Comparison of ENCODE assay signal across 1 cellular context in the genomic region with DNA sequence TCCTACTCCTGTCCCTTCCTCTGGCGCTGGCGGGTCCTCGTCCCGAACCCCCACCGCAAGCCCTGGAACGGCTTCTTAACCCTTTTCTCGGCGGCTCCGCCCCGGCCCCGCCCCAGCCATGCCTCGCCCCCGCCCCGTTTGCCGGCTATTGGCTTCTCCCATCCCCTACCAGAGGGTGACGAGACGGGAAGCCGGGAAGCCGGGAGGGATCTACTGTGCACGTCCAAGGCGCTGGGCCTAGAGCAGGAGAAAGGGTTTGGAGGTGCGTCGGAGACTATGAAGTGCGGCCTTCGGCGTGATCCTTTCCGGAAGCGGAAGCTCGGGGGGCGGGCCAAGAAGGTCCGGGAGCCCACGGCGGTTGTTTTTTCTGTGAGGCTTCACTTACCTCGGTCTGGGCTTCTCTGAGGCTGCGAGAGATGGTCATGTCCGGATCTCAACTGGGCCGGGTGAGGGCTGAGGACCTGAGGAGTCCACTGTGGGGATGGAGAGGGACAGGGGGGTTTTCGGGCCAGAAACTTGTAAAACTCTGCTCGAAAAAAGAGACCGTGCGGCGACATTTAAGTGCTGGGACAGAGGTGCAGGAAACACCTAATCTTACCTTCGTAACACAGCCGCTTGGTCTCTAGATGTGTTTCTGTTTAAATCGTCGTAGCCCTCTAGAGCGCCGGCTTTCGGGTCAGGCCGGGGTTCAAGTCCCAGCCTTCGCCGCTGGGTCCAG.
TF ChIP-seq lines count a peak whose summit lies in the region.

No MANE protein-coding gene starts in this region.

TF ChIP-seq in A549, 52 proteins besides CTCF, POLR2A, EP300 and RAD21 (continued from another document):
- TF ChIP-seq KDM5A (IDR thresholded peaks at IDR 0.05) (no peak), NPAS2 (CRISPR knock-in tag; IDR thresholded peaks at IDR 0.05; ENCODE audit: borderline replicate concordance) (no peak), FOSB (CRISPR knock-in tag; IDR thresholded peaks at IDR 0.05) (no peak), TFCP2L1 (CRISPR knock-in tag; IDR thresholded peaks at IDR 0.05) (no peak), MAZ (IDR thresholded peaks at IDR 0.05; ENCODE audit: borderline replicate concordance, low read depth, low read length) (no peak), EHF (CRISPR knock-in tag; IDR thresholded peaks at IDR 0.05) (no peak), JUN (IDR thresholded peaks at IDR 0.05) (peak in 1 of 2 experiments; percentile 57; a peak in 3 of 5 replicates), CHD2 (IDR thresholded peaks at IDR 0.05; ENCODE audit: low read length, partially characterized antibody) (no peak), RARB (CRISPR knock-in tag; IDR thresholded peaks at IDR 0.05) (no peak)
- TF ChIP-seq, protein P1, sequence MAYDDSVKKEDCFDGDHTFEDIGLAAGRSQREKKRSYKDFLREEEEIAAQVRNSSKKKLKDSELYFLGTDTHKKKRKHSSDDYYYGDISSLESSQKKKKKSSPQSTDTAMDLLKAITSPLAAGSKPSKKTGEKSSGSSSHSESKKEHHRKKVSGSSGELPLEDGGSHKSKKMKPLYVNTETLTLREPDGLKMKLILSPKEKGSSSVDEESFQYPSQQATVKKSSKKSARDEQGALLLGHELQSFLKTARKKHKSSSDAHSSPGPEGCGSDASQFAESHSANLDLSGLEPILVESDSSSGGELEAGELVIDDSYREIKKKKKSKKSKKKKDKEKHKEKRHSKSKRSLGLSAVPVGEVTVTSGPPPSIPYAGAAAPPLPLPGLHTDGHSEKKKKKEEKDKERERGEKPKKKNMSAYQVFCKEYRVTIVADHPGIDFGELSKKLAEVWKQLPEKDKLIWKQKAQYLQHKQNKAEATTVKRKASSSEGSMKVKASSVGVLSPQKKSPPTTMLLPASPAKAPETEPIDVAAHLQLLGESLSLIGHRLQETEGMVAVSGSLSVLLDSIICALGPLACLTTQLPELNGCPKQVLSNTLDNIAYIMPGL (CRISPR knock-in tag; IDR thresholded peaks at IDR 0.05; ENCODE audit: borderline replicate concordance), result no peak
- TF ChIP-seq, protein P2, sequence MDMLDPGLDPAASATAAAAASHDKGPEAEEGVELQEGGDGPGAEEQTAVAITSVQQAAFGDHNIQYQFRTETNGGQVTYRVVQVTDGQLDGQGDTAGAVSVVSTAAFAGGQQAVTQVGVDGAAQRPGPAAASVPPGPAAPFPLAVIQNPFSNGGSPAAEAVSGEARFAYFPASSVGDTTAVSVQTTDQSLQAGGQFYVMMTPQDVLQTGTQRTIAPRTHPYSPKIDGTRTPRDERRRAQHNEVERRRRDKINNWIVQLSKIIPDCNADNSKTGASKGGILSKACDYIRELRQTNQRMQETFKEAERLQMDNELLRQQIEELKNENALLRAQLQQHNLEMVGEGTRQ (IDR thresholded peaks at IDR 0.05), result no peak
- TF ChIP-seq, protein P3, sequence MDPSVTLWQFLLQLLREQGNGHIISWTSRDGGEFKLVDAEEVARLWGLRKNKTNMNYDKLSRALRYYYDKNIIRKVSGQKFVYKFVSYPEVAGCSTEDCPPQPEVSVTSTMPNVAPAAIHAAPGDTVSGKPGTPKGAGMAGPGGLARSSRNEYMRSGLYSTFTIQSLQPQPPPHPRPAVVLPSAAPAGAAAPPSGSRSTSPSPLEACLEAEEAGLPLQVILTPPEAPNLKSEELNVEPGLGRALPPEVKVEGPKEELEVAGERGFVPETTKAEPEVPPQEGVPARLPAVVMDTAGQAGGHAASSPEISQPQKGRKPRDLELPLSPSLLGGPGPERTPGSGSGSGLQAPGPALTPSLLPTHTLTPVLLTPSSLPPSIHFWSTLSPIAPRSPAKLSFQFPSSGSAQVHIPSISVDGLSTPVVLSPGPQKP (IDR thresholded peaks at IDR 0.05; ENCODE audit: low read depth, low read length), result no peak
- TF ChIP-seq, protein P4, sequence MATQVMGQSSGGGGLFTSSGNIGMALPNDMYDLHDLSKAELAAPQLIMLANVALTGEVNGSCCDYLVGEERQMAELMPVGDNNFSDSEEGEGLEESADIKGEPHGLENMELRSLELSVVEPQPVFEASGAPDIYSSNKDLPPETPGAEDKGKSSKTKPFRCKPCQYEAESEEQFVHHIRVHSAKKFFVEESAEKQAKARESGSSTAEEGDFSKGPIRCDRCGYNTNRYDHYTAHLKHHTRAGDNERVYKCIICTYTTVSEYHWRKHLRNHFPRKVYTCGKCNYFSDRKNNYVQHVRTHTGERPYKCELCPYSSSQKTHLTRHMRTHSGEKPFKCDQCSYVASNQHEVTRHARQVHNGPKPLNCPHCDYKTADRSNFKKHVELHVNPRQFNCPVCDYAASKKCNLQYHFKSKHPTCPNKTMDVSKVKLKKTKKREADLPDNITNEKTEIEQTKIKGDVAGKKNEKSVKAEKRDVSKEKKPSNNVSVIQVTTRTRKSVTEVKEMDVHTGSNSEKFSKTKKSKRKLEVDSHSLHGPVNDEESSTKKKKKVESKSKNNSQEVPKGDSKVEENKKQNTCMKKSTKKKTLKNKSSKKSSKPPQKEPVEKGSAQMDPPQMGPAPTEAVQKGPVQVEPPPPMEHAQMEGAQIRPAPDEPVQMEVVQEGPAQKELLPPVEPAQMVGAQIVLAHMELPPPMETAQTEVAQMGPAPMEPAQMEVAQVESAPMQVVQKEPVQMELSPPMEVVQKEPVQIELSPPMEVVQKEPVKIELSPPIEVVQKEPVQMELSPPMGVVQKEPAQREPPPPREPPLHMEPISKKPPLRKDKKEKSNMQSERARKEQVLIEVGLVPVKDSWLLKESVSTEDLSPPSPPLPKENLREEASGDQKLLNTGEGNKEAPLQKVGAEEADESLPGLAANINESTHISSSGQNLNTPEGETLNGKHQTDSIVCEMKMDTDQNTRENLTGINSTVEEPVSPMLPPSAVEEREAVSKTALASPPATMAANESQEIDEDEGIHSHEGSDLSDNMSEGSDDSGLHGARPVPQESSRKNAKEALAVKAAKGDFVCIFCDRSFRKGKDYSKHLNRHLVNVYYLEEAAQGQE (IDR thresholded peaks at IDR 0.05), result no peak
